ENCODE assay signal across 21 cellular contexts in genomic region chr6:34566830-34567546, GRCh38. TPM values are rescaled to one million over a fixed set of nuclear protein-coding genes. Genes with fewer than 3 reads are reported as not detected.
"Had no signal": no experiment of that assay in that cellular context is flagged by ENCODE, and none has a peak within 500 bp of the region (broad histone marks: within the 10 kb centered on the region; RNA-seq: fewer than 3 reads in every experiment).

No MANE protein-coding gene starts in this region.

- H3K27ac Mint-ChIP-seq: activated naive CD8-positive, alpha-beta T cell treated with anti-CD3 and anti-CD28 coated beads for 36 hours; naive thymus-derived CD4-positive, alpha-beta T cell; stimulated activated naive CD8-positive, alpha-beta T cell treated with anti-CD3 and anti-CD28 coated beads, Interleukin-15, Interleukin-2, amounts not matched to agents 100 ng/mL and 50 ng/mL, for 24 hours had no signal

- H3K9me3 Mint-ChIP-seq: activated naive CD8-positive, alpha-beta T cell treated with anti-CD3 and anti-CD28 coated beads for 36 hours; activated T-cell treated with anti-CD3 and anti-CD28 coated beads, Interleukin-2, amount 50 U/mL, for 4 hours; naive thymus-derived CD4-positive, alpha-beta T cell; stimulated activated naive CD8-positive, alpha-beta T cell treated with anti-CD3 and anti-CD28 coated beads, Interleukin-15, Interleukin-2, amounts not matched to agents 100 ng/mL and 50 ng/mL, for 24 hours; WTC11 had no signal

- H3K4me3 Mint-ChIP-seq: activated naive CD8-positive, alpha-beta T cell treated with anti-CD3 and anti-CD28 coated beads for 36 hours; activated T-cell treated with anti-CD3 and anti-CD28 coated beads, Interleukin-2, amount 50 U/mL, for 4 hours; naive thymus-derived CD4-positive, alpha-beta T cell; stimulated activated naive CD8-positive, alpha-beta T cell treated with anti-CD3 and anti-CD28 coated beads, Interleukin-15, Interleukin-2, amounts not matched to agents 100 ng/mL and 50 ng/mL, for 24 hours; WTC11 had no signal

- H3K4me1 Mint-ChIP-seq: activated naive CD8-positive, alpha-beta T cell treated with anti-CD3 and anti-CD28 coated beads for 36 hours; naive thymus-derived CD4-positive, alpha-beta T cell had no signal

- H3K4me1 ChIP-seq: lower lobe of right lung, psoas muscle, right atrium auricular region, thyroid gland had no signal

- H3K4me3 ChIP-seq: coronary artery, lower lobe of right lung, ovary, psoas muscle, right atrium auricular region, thyroid gland had no signal

- H3K36me3 ChIP-seq: lower lobe of right lung, ovary, right atrium auricular region, thyroid gland had no signal

- H3K27ac ChIP-seq: coronary artery, lower lobe of right lung, ovary, psoas muscle, right atrium auricular region, thyroid gland had no signal

- H3K36me3 Mint-ChIP-seq: activated naive CD8-positive, alpha-beta T cell treated with anti-CD3 and anti-CD28 coated beads for 36 hours; naive thymus-derived CD4-positive, alpha-beta T cell; WTC11 had no signal

- H3K9me3 ChIP-seq: lower lobe of right lung, ovary, psoas muscle, right atrium auricular region, thyroid gland had no signal

- ATAC-seq: activated T-cell treated with anti-CD3 and anti-CD28 coated beads, Interleukin-2, amount 50 U/mL, for 4 hours; lower lobe of right lung; naive thymus-derived CD4-positive, alpha-beta T cell; psoas muscle; WTC11 had no signal

- DNase-seq: activated CD4-positive, alpha-beta T cell treated with anti-CD3 and anti-CD28 coated beads, Interleukin-2, amount 50 U/mL, for 48 hours; activated CD8-positive, alpha-beta memory T cell treated with anti-CD3 and anti-CD28 coated beads, Interleukin-2, amount 50 U/mL, for 48 hours; activated naive CD4-positive, alpha-beta T cell treated with Interleukin-2 at 50 U/mL for 16 hours; activated naive CD8-positive, alpha-beta T cell treated with anti-CD3 and anti-CD28 coated beads for 36 hours; activated T-cell treated with anti-CD3 and anti-CD28 coated beads, Interleukin-2, amount 50 U/mL, for 4 hours; cerebellar nuclear complex; foreskin fibroblast; lower lobe of right lung; naive thymus-derived CD4-positive, alpha-beta T cell; ovary; psoas muscle; substantia nigra; T-helper 1 cell; thyroid gland had no signal

- H3K27me3 Mint-ChIP-seq: stimulated activated naive CD8-positive, alpha-beta T cell treated with anti-CD3 and anti-CD28 coated beads, Interleukin-15, Interleukin-2, amounts not matched to agents 100 ng/mL and 50 ng/mL, for 24 hours had no signal

- H3K27me3 ChIP-seq: ovary, right atrium auricular region, thyroid gland had no signal

RNA-seq across cellular contexts. Expression of gene SPDEF, which starts 10.9 kb away (rescaled TPM):
- total RNA-seq: activated CD8-positive, alpha-beta memory T cell treated with anti-CD3 and anti-CD28 coated beads for 36 hours; activated naive CD8-positive, alpha-beta T cell treated with anti-CD3 and anti-CD28 coated beads for 36 hours; epithelial cell of proximal tubule; glomerular endothelial cell; thyroid gland had no signal
- polyA plus RNA-seq: naive thymus-derived CD4-positive, alpha-beta T cell had no signal
